ENCODE assay signal across 29 cellular contexts in genomic region chr5:164053123-164053522, GRCh38.
DNase-seq lines count a peak whose midpoint lies in the region; ATAC-seq, FAIRE-seq and TF ChIP-seq lines count a peak whose summit lies in the region.
"Had no signal": no experiment of that assay in that cellular context is flagged by ENCODE, and none has a peak within 500 bp of the region (broad histone marks: within the 10 kb centered on the region; RNA-seq: fewer than 3 reads in every experiment).

No MANE protein-coding gene starts in this region.

- H3K56ac ChIP-seq in IMR-90 (ENCODE audit: extremely low read depth, insufficient read depth, low read length) = no peak overlapping the region

- H4K5ac ChIP-seq in IMR-90 (ENCODE audit: low read depth, low read length) = no peak overlapping the region

- no peak overlapping the region for H4K91ac ChIP-seq in IMR-90 (ENCODE audit: insufficient read depth, low read depth, low read length)
- H4K91ac ChIP-seq in mesenchymal stem cell (ENCODE audit: low read length) = no peak overlapping the region
- no peak overlapping the region for H4K91ac ChIP-seq in neuronal stem cell (ENCODE audit: low read depth, low read length, poor library complexity)

- H3K9ac ChIP-seq in IMR-90 (ENCODE audit: low read depth, low read length) (no peak overlapping the region), mesenchymal stem cell (ENCODE audit: low read length) (no peak overlapping the region), kidney (ENCODE audit: low read length in 2 of 2) (no peak overlapping the region), neuronal stem cell (ENCODE audit: low read depth, low read length, poor library complexity) (no peak overlapping the region)
- H3K9ac ChIP-seq: KMS-11 had no signal

- POLR2A ChIA-PET in IMR-90 (lab: Charles Lee; ENCODE audit: unreplicated experiment) = no interaction called here

- H3K23ac ChIP-seq in IMR-90 (ENCODE audit: low read depth, low read length) (no peak overlapping the region), mesenchymal stem cell (ENCODE audit: low read length in 2 of 2) (no peak overlapping the region), neuronal stem cell (ENCODE audit: low read depth, low read length, poor library complexity) (no peak overlapping the region)

- no peak overlapping the region for H2BK15ac ChIP-seq in IMR-90 (ENCODE audit: low read depth, low read length)
- no peak overlapping the region for H2BK15ac ChIP-seq in mesenchymal stem cell (ENCODE audit: low read depth, poor library complexity, severe bottlenecking)
- no peak overlapping the region for H2BK15ac ChIP-seq in neuronal stem cell (ENCODE audit: low read length)

- intact Hi-C loops in IMR-90 (cut with micrococcal nuclease) = loop anchor here (5.0 to 10.0 kb wide), 2 partner anchors 302 to 491 kb away; no protein-coding TSS in a partner anchor
- intact Hi-C loops in kidney (cut with DNase I) = no loop called here

- H3K4me2 ChIP-seq in IMR-90 (ENCODE audit: low read depth, low read length) = no peak overlapping the region
- no peak overlapping the region for H3K4me2 ChIP-seq in mesenchymal stem cell (ENCODE audit: low read length, poor library complexity, severe bottlenecking)
- no peak overlapping the region for H3K4me2 ChIP-seq in neuronal stem cell (ENCODE audit: insufficient read depth, low read length, poor library complexity, severe bottlenecking)
- H3K4me2 ChIP-seq: KMS-11, PC-9 had no signal

- H3K79me1 ChIP-seq in IMR-90 (ENCODE audit: low read depth in 1 of 2, low read length in 2 of 2) (no peaks in the 10 kb centered on the region), mesenchymal stem cell (replicated peaks; ENCODE audit: low read length, poor library complexity, severe bottlenecking) (no peaks in the 10 kb centered on the region), neuronal stem cell (ENCODE audit: low read depth, low read length) (no peaks in the 10 kb centered on the region)

- H2AK9ac ChIP-seq in IMR-90 (replicated peaks; ENCODE audit: low read depth, low read length, poor library complexity) = no peak overlapping the region

- no peak overlapping the region for H3K18ac ChIP-seq in IMR-90 (ENCODE audit: low read depth, low read length)
- H3K18ac ChIP-seq in mesenchymal stem cell (ENCODE audit: low read depth in 1 of 2, low read length in 2 of 2) = no peak overlapping the region
- H3K18ac ChIP-seq in neuronal stem cell (ENCODE audit: low read length) = no peak overlapping the region

- BruUV-seq in IMR-90 (replicated peaks; lab: Mats Ljungman, UMichigan) = no TSS peak

- WGBS in IMR-90 (ENCODE audit: extremely low coverage in 2 of 2, insufficient read length in 1 of 2), 2 experiments = no CpG with 5 or more reads among the region's 1 CpG
- no CpG with 5 or more reads among the region's 1 CpG for WGBS in mesenchymal stem cell
- no CpG with 5 or more reads among the region's 1 CpG for WGBS in neuronal stem cell (ENCODE audit: extremely low coverage in 2 of 2, insufficient read length in 2 of 2, insufficient replicate concordance in 1 of 2), 2 donors

- H3K36me3 ChIP-seq in IMR-90 (ENCODE audit: control insufficient read depth, insufficient read depth, low read length) (no peaks in the 10 kb centered on the region), mesenchymal stem cell (ENCODE audit: control insufficient read depth in 1 of 2, insufficient read depth in 2 of 2, low read depth in 1 of 2, low read length in 2 of 2) (no peaks in the 10 kb centered on the region), kidney (ENCODE audit: control insufficient read depth in 1 of 2, insufficient read depth in 2 of 2, low read length in 2 of 2) (no peaks in the 10 kb centered on the region), neuronal stem cell (replicated peaks in 1 of 2; ENCODE audit: control insufficient read depth in 2 of 2, insufficient read depth in 2 of 2, low read length in 2 of 2) (no peaks in the 10 kb centered on the region)

- H3K27me3 ChIP-seq in IMR-90 (ENCODE audit: control insufficient read depth, insufficient read depth, low read length) (no peaks in the 10 kb centered on the region), mesenchymal stem cell (ENCODE audit: control insufficient read depth in 1 of 2, insufficient read depth in 1 of 2, low read length in 2 of 2) (no peaks in the 10 kb centered on the region), neuronal stem cell (ENCODE audit: control insufficient read depth in 3 of 3, insufficient read depth in 3 of 3, low read depth in 1 of 3, low read length in 3 of 3) (no peaks in the 10 kb centered on the region)

- no peak overlapping the region for H3K27ac ChIP-seq in IMR-90 (ENCODE audit: insufficient read depth, low read length)
- H3K27ac ChIP-seq in mesenchymal stem cell (ENCODE audit: low read length, poor library complexity, severe bottlenecking) = no peak overlapping the region
- H3K27ac ChIP-seq in kidney (ENCODE audit: low read depth in 2 of 2, low read length in 2 of 2) = no peak overlapping the region
- H3K27ac ChIP-seq in neuronal stem cell (replicated peaks; ENCODE audit: low read length) = no peak overlapping the region
- H3K27ac ChIP-seq: KMS-11, PC-9 had no signal

- H3K9me3 ChIP-seq in IMR-90 (ENCODE audit: control insufficient read depth, insufficient read depth, low read length) (no peaks in the 10 kb centered on the region), mesenchymal stem cell (ENCODE audit: control insufficient read depth, low read length) (no peaks in the 10 kb centered on the region), kidney (ENCODE audit: control insufficient read depth in 1 of 2, low read length in 2 of 2) (no peaks in the 10 kb centered on the region), neuronal stem cell (replicated peaks in 1 of 2; ENCODE audit: control insufficient read depth in 2 of 2, insufficient read depth in 1 of 2, low read depth in 1 of 2, low read length in 2 of 2) (no peaks in the 10 kb centered on the region)
- H3K9me3 ChIP-seq: Caco-2 had no signal

- CTCF ChIA-PET in IMR-90 (lab: Yijun Ruan, JAX) = interaction anchor here (0.7 kb wide), 1 partner anchor 18 kb away, joined by 3 read pairs; no protein-coding TSS in a partner anchor

- H2BK5ac ChIP-seq in IMR-90 (ENCODE audit: low read depth, low read length, poor library complexity, severe bottlenecking) (no peak overlapping the region), mesenchymal stem cell (ENCODE audit: low read depth, low read length, poor library complexity, severe bottlenecking) (no peak overlapping the region), neuronal stem cell (ENCODE audit: low read length) (no peak overlapping the region)

- FAIRE-seq in kidney (lab: Jason Lieb, UNC) = no peak
- FAIRE-seq: A204.1, GM12878 had no signal

- no peak for TF ChIP-seq POLR2A in IMR-90 (IDR thresholded peaks at IDR 0.05; ENCODE audit: low read depth, low read length)

- no peaks in the 10 kb centered on the region for H3K9me1 ChIP-seq in IMR-90 (ENCODE audit: insufficient read depth, low read length)

- no peak overlapping the region for H3K4ac ChIP-seq in IMR-90 (ENCODE audit: low read depth, low read length)
- no peak overlapping the region for H3K4ac ChIP-seq in mesenchymal stem cell (ENCODE audit: low read depth in 1 of 2, low read length in 2 of 2)
- H3K4ac ChIP-seq in neuronal stem cell (ENCODE audit: low read length) = no peak overlapping the region

- in situ Hi-C loops in IMR-90 (cut with MboI; ENCODE audit: low sequenced_read_pairs) (no loop called here), SK-MEL-5 (cut with HindIII; ENCODE audit: low pct_unique_long_range_greater_than_20kb, low sequenced_read_pairs) (no loop called here)

- ATAC-seq in IMR-90 (ENCODE audit: low read depth) = no peak
- ATAC-seq: GM12878, Right ventricle myocardium inferior, T-cell had no signal

- H3K4me1 ChIP-seq in IMR-90 (ENCODE audit: control insufficient read depth, insufficient read depth, low read length) (no peaks in the 10 kb centered on the region), mesenchymal stem cell (ENCODE audit: control insufficient read depth, insufficient read depth, low read depth, low read length) (no peaks in the 10 kb centered on the region), kidney (ENCODE audit: control insufficient read depth in 1 of 2, insufficient read depth in 1 of 2, low read depth in 1 of 2, low read length in 2 of 2) (no peaks in the 10 kb centered on the region), neuronal stem cell (ENCODE audit: control insufficient read depth in 2 of 2, insufficient read depth in 1 of 2, low read depth in 1 of 2, low read length in 2 of 2) (peaks cover 0 to 2% of the 10 kb centered on the region in 2 donors)
- H3K4me1 ChIP-seq: Caco-2 had no signal

- no peak overlapping the region for H4K8ac ChIP-seq in IMR-90 (ENCODE audit: low read depth in 2 of 2, low read length in 2 of 2)
- no peak overlapping the region for H4K8ac ChIP-seq in mesenchymal stem cell (ENCODE audit: low read length)
- no peak overlapping the region for H4K8ac ChIP-seq in neuronal stem cell (ENCODE audit: low read depth, low read length)

- no peak overlapping the region for H2BK12ac ChIP-seq in mesenchymal stem cell (ENCODE audit: low read length in 2 of 2)
- no peak overlapping the region for H2BK12ac ChIP-seq in neuronal stem cell (ENCODE audit: low read length)

- TF ChIP-seq CTCF in IMR-90 (conservative IDR thresholded peaks at IDR 0.05; ENCODE audit: low read depth, low read length) = no peak
- no peak for TF ChIP-seq CTCF in kidney (IDR thresholded peaks at IDR 0.05; ENCODE audit: borderline replicate concordance, extremely low read depth, insufficient read depth)

- peak; percentile 2 for DNase-seq in IMR-90
- DNase-seq in SK-MEL-5 (ENCODE audit: low read depth, low spot score) = peak; percentile 24
- peak; percentile 61 for DNase-seq in dermis blood vessel endothelial cell
- peak; percentile 9 for DNase-seq in mesenchymal stem cell
- no peak for DNase-seq in iPS-NIHi7 (ENCODE audit: extremely low spot score)
- no peak for DNase-seq in kidney
- no peak for DNase-seq in neuronal stem cell (ENCODE audit: low spot score)
- no peak for DNase-seq in SHP77 treated with DMSO at 0.1 percent for 48 hours (lab: John Stamatoyannopoulos, UW)
- DNase-seq: AML-193; C1 segment of cervical spinal cord; Caco-2; CD4-positive, alpha-beta memory T cell; DMS 273 treated with DMSO at 0.1 percent for 48 hours; DMS79; EL; GDM1; GOT3; MM.1S; NCI-H2029 treated with DMSO at 0.1 percent for 48 hours; NCI-H2171; NCI-H524 treated with DMSO at 0.1 percent for 48 hours; NCI-H774; NK-92 treated with Interleukin-12 subunit alpha and Interleukin-12 subunit beta, amount 100 ng/mL, for 24 hours; PC-9; T-cell had no signal

- no peak overlapping the region for H2BK120ac ChIP-seq in IMR-90 (ENCODE audit: low read depth, low read length)
- no peak overlapping the region for H2BK120ac ChIP-seq in mesenchymal stem cell (ENCODE audit: low read depth, low read length)
- H2BK120ac ChIP-seq in neuronal stem cell (ENCODE audit: low read depth, low read length) = no peak overlapping the region

- no peak overlapping the region for H2AFZ ChIP-seq in IMR-90 (replicated peaks; ENCODE audit: low read length, poor library complexity)
- H2AFZ ChIP-seq in mesenchymal stem cell (ENCODE audit: low read depth, low read length) = no peak overlapping the region
- H2AFZ ChIP-seq in neuronal stem cell (ENCODE audit: low read length) = no peak overlapping the region
- H2AFZ ChIP-seq: PC-9 had no signal

- no peaks in the 10 kb centered on the region for H4K20me1 ChIP-seq in IMR-90 (ENCODE audit: insufficient read depth, low read length)

- no peak overlapping the region for H3K4me3 ChIP-seq in IMR-90 (ENCODE audit: insufficient read depth, low read depth, low read length)
- H3K4me3 ChIP-seq in mesenchymal stem cell (ENCODE audit: insufficient read depth in 1 of 2, low read depth in 1 of 2, low read length in 2 of 2) = no peak overlapping the region
- H3K4me3 ChIP-seq in kidney (ENCODE audit: low read length in 2 of 2) = no peak overlapping the region
- H3K4me3 ChIP-seq in neuronal stem cell (ENCODE audit: low read length in 2 of 2) = no peak overlapping the region
- H3K4me3 ChIP-seq: GM12878, PC-9 had no signal

- H2AK5ac ChIP-seq in IMR-90 (ENCODE audit: low read depth, low read length) (no peak overlapping the region), mesenchymal stem cell (ENCODE audit: low read length, severe bottlenecking) (no peak overlapping the region), neuronal stem cell (ENCODE audit: low read depth, low read length) (no peak overlapping the region)

- no peak overlapping the region for H3K14ac ChIP-seq in IMR-90 (replicated peaks; ENCODE audit: low read depth, low read length)
- no peak overlapping the region for H3K14ac ChIP-seq in mesenchymal stem cell (ENCODE audit: low read length in 2 of 2)
- H3K14ac ChIP-seq in neuronal stem cell (ENCODE audit: low read length) = no peak overlapping the region

- no peak for TF ChIP-seq RAD21 in IMR-90 (IDR thresholded peaks at IDR 0.05; ENCODE audit: low read length)

- dilution Hi-C loops in IMR-90 (cut with HindIII; ENCODE audit: low sequenced_read_pairs, unreplicated experiment) = no loop called here

- no peak overlapping the region for H2BK20ac ChIP-seq in IMR-90 (ENCODE audit: low read depth, low read length)

Comparison
In these comparisons a context has a peak if more than half of its experiments do, and no peak if none do; other contexts are left out.
1. DNase-seq: peak in IMR-90 (single experiment), SK-MEL-5 (single experiment), dermis blood vessel endothelial cell (single experiment) and mesenchymal stem cell (single experiment); none in iPS-NIHi7 (single experiment), kidney (single experiment), neuronal stem cell (single experiment) and SHP77 treated with DMSO at 0.1 percent for 48 hours (single experiment).